Comparison of ENCODE assay signal across 8 cellular contexts in genomic region chr4:146522862-146523205, GRCh38. TPM values are rescaled to one million over a fixed set of nuclear protein-coding genes. Genes with fewer than 3 reads are reported as not detected.
DNase-seq lines count a peak whose midpoint lies in the region; ATAC-seq and TF ChIP-seq lines count a peak whose summit lies in the region.

No MANE protein-coding gene starts in this region.

- H3K9ac ChIP-seq in HUES64 (ENCODE audit: low read depth, low read length), result peak overlapping the region; percentile 60

- H3K36me3 ChIP-seq in HUES64 (ENCODE audit: insufficient read depth, low read length) (no peaks in the 10 kb centered on the region), kidney epithelial cell (ENCODE audit: control insufficient read depth, insufficient read depth, low read length) (no peaks in the 10 kb centered on the region)

- no peaks in the 10 kb centered on the region for H3K9me3 ChIP-seq in HUES64 (ENCODE audit: insufficient read depth, low read depth, low read length)

- CTCF ChIA-PET in GM10248 (lab: Yijun Ruan, JAX), result interaction anchor here (1.4 to 1.8 kb wide), 2 partner anchors 12 kb away, joined by 3 to 5 read pairs; no protein-coding TSS in a partner anchor

- H3K36me3 Mint-ChIP-seq in type B pancreatic cell (no peaks in the 10 kb centered on the region), HFFc6 (ENCODE audit: low read depth) (no peaks in the 10 kb centered on the region)

- H3K4me3 ChIP-seq in HUES64 (ENCODE audit: low read length), result peak overlapping the region; percentile 96
- H3K4me3 ChIP-seq in astrocyte of the spinal cord (ENCODE audit: low read depth, low read length), result peak overlapping the region; percentile 86
- peak overlapping the region; percentile 99 for H3K4me3 ChIP-seq in kidney epithelial cell (ENCODE audit: low read depth, low read length)

- H3K27ac Mint-ChIP-seq in type B pancreatic cell, result peak overlapping the region; percentile 87
- no peak overlapping the region; the same call in 1 of the 2 replicates for H3K27ac Mint-ChIP-seq in HFFc6

- H3K4me1 Mint-ChIP-seq in type B pancreatic cell (ENCODE audit: unreplicated experiment) (peaks cover 11% of the 10 kb centered on the region), HFFc6 (ENCODE audit: low read depth) (peaks cover 23% of the 10 kb centered on the region)

- peak; percentile 22 for ATAC-seq in GM21576 (IDR thresholded peaks at IDR 0.05; ENCODE audit: unreplicated experiment)

- TF ChIP-seq CTCF in GM10248 (IDR thresholded peaks at IDR 0.05; ENCODE audit: control extremely low read depth, extremely low read depth, low read depth, missing control alignments) (no peak), astrocyte of the spinal cord (IDR thresholded peaks at IDR 0.05; ENCODE audit: low read depth, low read length) (no peak), kidney epithelial cell (IDR thresholded peaks at IDR 0.05; ENCODE audit: insufficient read depth, low read length, poor library complexity, severe bottlenecking) (no peak), type B pancreatic cell (conservative IDR thresholded peaks at IDR 0.05) (no peak), HFFc6 (IDR thresholded peaks at IDR 0.05) (no peak)

- DNase-seq in GM10248 (ENCODE audit: extremely low spot score) (peak; percentile 31), astrocyte of the spinal cord (ENCODE audit: low read depth, low spot score) (peak; percentile 28), kidney epithelial cell (ENCODE audit: low read depth) (no peak), type B pancreatic cell (ENCODE audit: extremely low spot score, unreplicated experiment) (no peak), HFFc6 (no peak)
- no peak for DNase-seq in activated CD4-positive, alpha-beta T cell treated with anti-CD3 and anti-CD28 coated beads for 48 hours

- WGBS in HUES64, result 14% methylated on average over 7 of the region's 7 CpGs

- H3K27ac ChIP-seq in HUES64 (ENCODE audit: low read depth, low read length), result no peak overlapping the region

- H3K4me3 Mint-ChIP-seq in type B pancreatic cell, result no peak overlapping the region
- H3K4me3 Mint-ChIP-seq in HFFc6, result no peak overlapping the region

- H3K4me1 ChIP-seq in HUES64 (ENCODE audit: insufficient read depth, low read length), result no peaks in the 10 kb centered on the region

- no peaks in the 10 kb centered on the region for H3K9me3 Mint-ChIP-seq in type B pancreatic cell
- H3K9me3 Mint-ChIP-seq in HFFc6, result no peaks in the 10 kb centered on the region

- in situ Hi-C loops in astrocyte of the spinal cord (cut with HindIII; ENCODE audit: low sequenced_read_pairs), result no loop called here

- H3K27me3 Mint-ChIP-seq in type B pancreatic cell (no peaks in the 10 kb centered on the region), HFFc6 (ENCODE audit: insufficient read depth) (peaks cover 5% of the 10 kb centered on the region)

- H3K27me3 ChIP-seq in HUES64 (ENCODE audit: insufficient read depth, low read length) (peaks cover 49% of the 10 kb centered on the region), kidney epithelial cell (ENCODE audit: control insufficient read depth, insufficient read depth, low read length) (no peaks in the 10 kb centered on the region)

- POLR2A ChIA-PET in GM10248 (lab: Yijun Ruan, JAX), result no interaction called here

RNA-seq across cellular contexts. Expression of gene SLC10A7, which starts 1.1 kb away (rescaled TPM):
- polyA plus RNA-seq in HUES64 (2013, experiment 1 of 2), result 3.0 TPM
- 3.4 TPM for polyA plus RNA-seq in HUES64 (2013, experiment 2 of 2)
- 5.5 and 6.1 TPM in 2 replicates for total RNA-seq in kidney epithelial cell
- 16.1 and 19.4 TPM in 2 replicates for total RNA-seq in type B pancreatic cell (ENCODE audit: low replicate concordance)
- 10 to 100 TPM in 4 of 6 experiments, 1 to 10 TPM in 2; 8.8 to 13.2 (median 10.7) TPM for total RNA-seq in HFFc6 (2021; fragmentation: NEBNext Ultra II Directional; extraction: Animal tissue kit (Norgen Biotek cat#: 25700))

Comparison
In these comparisons a context has a peak if more than half of its experiments do, and no peak if none do; other contexts are left out.
1. DNase-seq: peak in GM10248 (single experiment) and astrocyte of the spinal cord (single experiment); none in kidney epithelial cell (single experiment), type B pancreatic cell (single experiment), activated CD4-positive, alpha-beta T cell treated with anti-CD3 and anti-CD28 coated beads for 48 hours (single experiment) and HFFc6 (single experiment).
2. Peak in every context shown above with its lines, with median percentiles within 50 percentile points of each other: H3K4me3 ChIP-seq.